Comparison of ENCODE assay signal across 25 cellular contexts in the genomic region with DNA sequence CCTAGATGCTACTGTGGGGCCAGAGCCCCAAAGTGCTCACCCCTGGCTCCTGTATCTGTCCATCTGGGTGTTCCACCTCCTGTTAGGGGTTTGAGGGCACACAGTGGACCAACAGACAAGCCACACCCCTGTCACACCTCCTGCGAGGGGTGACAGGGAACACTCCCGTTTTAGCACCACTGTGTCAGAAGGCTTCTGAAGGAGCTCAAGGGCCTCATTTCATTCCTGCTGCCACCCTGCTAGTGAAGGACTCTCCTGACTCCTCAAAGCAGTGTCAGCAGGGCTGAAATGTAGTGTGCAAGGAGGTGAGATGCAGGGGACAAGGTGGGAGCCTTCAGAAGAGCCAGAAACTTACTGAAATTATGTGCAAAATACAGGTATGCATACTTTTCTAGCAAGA.
"Had no signal": no experiment of that assay in that cellular context is flagged by ENCODE, and none has a peak within 500 bp of the region (broad histone marks: within the 10 kb centered on the region; RNA-seq: fewer than 3 reads in every experiment).

No MANE protein-coding gene starts in this region.

- H3K27ac ChIP-seq: adrenal gland, Peyer's patch, SJCRH30, SK-N-MC had no signal

- H3K27me3 ChIP-seq: adrenal gland, MG63, Peyer's patch, SJCRH30 had no signal

- H3K4me3 ChIP-seq: adrenal gland, MG63, Peyer's patch, SJCRH30, SK-N-MC had no signal

- H3K36me3 ChIP-seq: adrenal gland, Peyer's patch, SJCRH30 had no signal

- H3K4me1 ChIP-seq: adrenal gland, Peyer's patch, SJCRH30 had no signal

- DNase-seq: activated CD4-positive, alpha-beta T cell treated with anti-CD3 and anti-CD28 coated beads, Interleukin-2, amount 10 ng/mL, durations not matched to agents 24 days and 14 days; activated CD4-positive, alpha-beta T cell treated with anti-CD3 and anti-CD28 coated beads, Interleukin-2, amount 50 U/mL, for 4 hours; activated CD8-positive, alpha-beta T cell treated with anti-CD3 and anti-CD28 coated beads for 36 hours; activated gamma-delta T cell; activated naive CD4-positive, alpha-beta T cell treated with Interleukin-2 at 50 U/mL for 16 hours; activated naive CD8-positive, alpha-beta T cell treated with anti-CD3 and anti-CD28 coated beads, Interleukin-2, amount 10 ng/mL, durations not matched to agents 7 days and 5 days; activated T-cell treated with anti-CD3 and anti-CD28 coated beads, Interleukin-2, amount 50 U/mL, for 24 hours; adrenal gland; Kasumi-1; KG1; MG63; NCI-H1048; NCI-H1105 treated with DMSO at 0.1 percent for 48 hours; NCI-H1436; NCI-H1694 treated with DMSO at 0.1 percent for 48 hours; NCI-H2029; NCI-H510A; NCI-H748 treated with DMSO at 0.1 percent for 48 hours; NK-92 treated with Interleukin-12 subunit alpha and Interleukin-12 subunit beta, amount 100 ng/mL, for 24 hours; PC-3; Peyer's patch; RPMI8226; SHP77; SJCRH30 had no signal

- ATAC-seq: activated CD8-positive, alpha-beta T cell treated with anti-CD3 and anti-CD28 coated beads for 36 hours; PC-3 had no signal

- H3K9me3 ChIP-seq: adrenal gland, MG63, Peyer's patch, SJCRH30 had no signal
